8 cellular contexts compared by ENCODE assay signal in genomic region chr5:116575635-116576042, GRCh38. TPM values are rescaled to one million over a fixed set of nuclear protein-coding genes. Genes with fewer than 3 reads are reported as not detected.
DNase-seq lines count a peak whose midpoint lies in the region; ATAC-seq and TF ChIP-seq lines count a peak whose summit lies in the region.

No MANE protein-coding gene starts in this region.

- H3K4me3 Mint-ChIP-seq in GM23338, result peak overlapping the region; percentile 99
- H3K4me3 Mint-ChIP-seq in activated CD4-positive, alpha-beta memory T cell treated with anti-CD3 and anti-CD28 coated beads, Interleukin-2, amount 10 ng/mL, durations not matched to agents 7 days and 5 days, result no peak overlapping the region

- no peak for TF ChIP-seq POLR2A in body of pancreas (IDR thresholded peaks at IDR 0.05)

- no peaks in the 10 kb centered on the region; the same call in 2 of the 3 replicates for H3K9me3 Mint-ChIP-seq in GM23338
- H3K9me3 Mint-ChIP-seq in activated CD4-positive, alpha-beta memory T cell treated with anti-CD3 and anti-CD28 coated beads, Interleukin-2, amount 10 ng/mL, durations not matched to agents 7 days and 5 days, result no peaks in the 10 kb centered on the region

- peak overlapping the region; percentile 98 for H3K27ac Mint-ChIP-seq in GM23338
- no peak overlapping the region for H3K27ac Mint-ChIP-seq in activated CD4-positive, alpha-beta memory T cell treated with anti-CD3 and anti-CD28 coated beads, Interleukin-2, amount 10 ng/mL, durations not matched to agents 7 days and 5 days

- ATAC-seq in GM23338 (peak; percentile 5), body of pancreas (no peak), left lobe of liver (no peak)

- intact Hi-C loops in body of pancreas (cut with DNase I), result loop anchor here (10.0 kb wide), 1 partner anchor 369 kb away; no protein-coding TSS in a partner anchor

- H3K4me2 ChIP-seq in GM23338, result peak overlapping the region; percentile 90

- peak overlapping the region; percentile 4; the same call in 1 of the 2 replicates for H2AFZ ChIP-seq in GM23338

- POLR2A ChIA-PET in activated CD4-positive, alpha-beta memory T cell treated with anti-CD3 and anti-CD28 coated beads, Interleukin-2, amount 10 ng/mL, durations not matched to agents 7 days and 5 days (lab: Charles Lee), result no interaction called here

- H3F3A ChIP-seq in GM23338 (replicated peaks; ENCODE audit: low read depth), result peaks cover 4% of the 10 kb centered on the region; the same call in 1 of the 2 replicates

- no peaks in the 10 kb centered on the region for H3K27me3 ChIP-seq in GM23338 (ENCODE audit: insufficient read depth)
- no peaks in the 10 kb centered on the region for H3K27me3 ChIP-seq in body of pancreas
- H3K27me3 ChIP-seq in thymus (ENCODE audit: control insufficient read depth, insufficient read depth), result peaks cover 61% of the 10 kb centered on the region

- H3K9me2 ChIP-seq in GM23338 (ENCODE audit: insufficient read depth), result no peaks in the 10 kb centered on the region

- H3K4me1 ChIP-seq in GM23338 (ENCODE audit: insufficient read depth) (peaks cover 28% of the 10 kb centered on the region), body of pancreas (peaks cover 33% of the 10 kb centered on the region), thymus (ENCODE audit: control insufficient read depth, insufficient read depth, low read length) (no peaks in the 10 kb centered on the region)

- peaks cover 50% of the 10 kb centered on the region for H3K79me2 ChIP-seq in GM23338 (replicated peaks; ENCODE audit: insufficient read depth)

- DNase-seq in GM23338 (ENCODE audit: low spot score) (peak; percentile 62), body of pancreas (peak; percentile 10 to 41 (median 26)), left lobe of liver (ENCODE audit: low spot score) (peak; percentile 46), SIG-M5 treated with dmso at 0.1 percent for 504 hours (lab: John Stamatoyannopoulos, UW; ENCODE audit: unreplicated experiment) (no peak), HCEC 1CT (no peak)
- no peak for DNase-seq in activated CD4-positive, alpha-beta memory T cell treated with anti-CD3 and anti-CD28 coated beads, Interleukin-2, amount 10 ng/mL, durations not matched to agents 7 days and 5 days

- H3K27ac ChIP-seq in 22Rv1, result peak overlapping the region; percentile 100
- H3K27ac ChIP-seq in GM23338 (ENCODE audit: low read depth), result peak overlapping the region; percentile 95
- peak overlapping the region; percentile 4 to 79 (median 70) for H3K27ac ChIP-seq in body of pancreas
- peak overlapping the region; percentile 66 for H3K27ac ChIP-seq in thymus (ENCODE audit: low read depth)

- H3K4me1 Mint-ChIP-seq in GM23338, result peaks cover 27% of the 10 kb centered on the region
- peaks cover 24% of the 10 kb centered on the region for H3K4me1 Mint-ChIP-seq in activated CD4-positive, alpha-beta memory T cell treated with anti-CD3 and anti-CD28 coated beads, Interleukin-2, amount 10 ng/mL, durations not matched to agents 7 days and 5 days

- WGBS in body of pancreas, 2 donors, result 0 to 1% methylated on average over 17 to 21 of the region's 21 CpGs
- whole genome bisulfite sequencing in thymus, result 1% methylated on average over 21 of the region's 21 CpGs

- H3K9me3 ChIP-seq in body of pancreas, result no peaks in the 10 kb centered on the region
- H3K9me3 ChIP-seq in thymus (ENCODE audit: control insufficient read depth), result no peaks in the 10 kb centered on the region

- TF ChIP-seq CTCF in 22Rv1 (IDR thresholded peaks at IDR 0.05) (no peak), GM23338 (conservative IDR thresholded peaks at IDR 0.05; ENCODE audit: low read depth in 2 of 2) (no peak), body of pancreas (IDR thresholded peaks at IDR 0.05) (no peak)

- peaks cover 31% of the 10 kb centered on the region for H3K36me3 Mint-ChIP-seq in GM23338 (ENCODE audit: low read depth)
- H3K36me3 Mint-ChIP-seq in activated CD4-positive, alpha-beta memory T cell treated with anti-CD3 and anti-CD28 coated beads, Interleukin-2, amount 10 ng/mL, durations not matched to agents 7 days and 5 days (ENCODE audit: low read depth), result no peaks in the 10 kb centered on the region

- H3K4me3 ChIP-seq in GM23338 (peak overlapping the region; percentile 98), body of pancreas (peak overlapping the region in 1 of 2 donors; percentile 44), thymus (ENCODE audit: low read length) (peak overlapping the region; percentile 22)

- peaks cover 20% of the 10 kb centered on the region for H3K27me3 Mint-ChIP-seq in GM23338 (ENCODE audit: insufficient read depth, low read depth, poor library complexity)
- H3K27me3 Mint-ChIP-seq in activated CD4-positive, alpha-beta memory T cell treated with anti-CD3 and anti-CD28 coated beads, Interleukin-2, amount 10 ng/mL, durations not matched to agents 7 days and 5 days, result peaks cover 74% of the 10 kb centered on the region

- CTCF ChIA-PET in activated CD4-positive, alpha-beta memory T cell treated with anti-CD3 and anti-CD28 coated beads, Interleukin-2, amount 10 ng/mL, durations not matched to agents 7 days and 5 days (lab: Charles Lee), result interaction anchor here (1.3 to 2.4 kb wide), 3 partner anchors 12 to 442 kb away, joined by 3 to 7 read pairs (median 4); no protein-coding TSS in a partner anchor

- peaks cover 16% of the 10 kb centered on the region for H4K20me1 ChIP-seq in GM23338 (replicated peaks; ENCODE audit: insufficient read depth)

- no peaks in the 10 kb centered on the region; the same call in 1 of the 2 replicates for H3K36me3 ChIP-seq in GM23338 (ENCODE audit: insufficient read depth)
- H3K36me3 ChIP-seq in body of pancreas (replicated peaks in 1 of 2; ENCODE audit: insufficient read depth in 1 of 2, low read depth in 2 of 2), result no peaks in the 10 kb centered on the region
- no peaks in the 10 kb centered on the region for H3K36me3 ChIP-seq in thymus (ENCODE audit: control insufficient read depth, insufficient read depth)

TF ChIP-seq in GM23338, 12 proteins besides CTCF, POLR2A, EP300 and RAD21 (continues in another document):
- no peak for TF ChIP-seq EZH2phosphoT487 (IDR thresholded peaks at IDR 0.05; ENCODE audit: unreplicated experiment)
- TF ChIP-seq ZNF462 (CRISPR knock-in tag; IDR thresholded peaks at IDR 0.05), result no peak
- 0 out of 2 replicates have a peak, but pooled peaks have one; percentile 16 for TF ChIP-seq POLR2AphosphoS5 (IDR thresholded peaks at IDR 0.05; ENCODE audit: low read depth)

RNA-seq across cellular contexts. Expression of gene SEMA6A, which starts 1.0 kb away (rescaled TPM):
- total RNA-seq in GM23338 (2014; rRNA removed; shearing (Covaris generic)), result 355 and 400 TPM in 2 replicates
- polyA plus RNA-seq in GM23338 (2016; fragmentation: Nextera tagmentation; extraction: Ambion mirVana) (220 and 233 TPM in 2 replicates), thymus (3.6 TPM)
- total RNA-seq in body of pancreas (10 to 100 TPM; 18.7 to 25.1 TPM), left lobe of liver (7.9 TPM)
- under 1 TPM in 1 of 2 experiments, not detected in 1; 0.13 TPM for total RNA-seq in activated CD4-positive, alpha-beta memory T cell treated with anti-CD3 and anti-CD28 coated beads, Interleukin-2, amount 10 ng/mL, durations not matched to agents 7 days and 5 days

Comparison
In these comparisons a context has a peak if more than half of its experiments do, and no peak if none do; other contexts are left out.
1. DNase-seq: peak in GM23338 (single experiment), body of pancreas (4 of 4) and left lobe of liver (single experiment); none in SIG-M5 treated with dmso at 0.1 percent for 504 hours (single experiment), HCEC 1CT (single experiment) and activated CD4-positive, alpha-beta memory T cell treated with anti-CD3 and anti-CD28 coated beads, Interleukin-2, amount 10 ng/mL, durations not matched to agents 7 days and 5 days (single experiment).
2. RNA of gene SEMA6A, which starts 1.0 kb away (total RNA-seq): 355 to 400 TPM in GM23338; 18.7 to 25.1 TPM in body of pancreas, 7.9 TPM in left lobe of liver (single experiment) and 0.13 TPM in activated CD4-positive, alpha-beta memory T cell treated with anti-CD3 and anti-CD28 coated beads, Interleukin-2, amount 10 ng/mL, durations not matched to agents 7 days and 5 days; every median in the first group is over 10 times any median in the second.
3. Peak in every context shown above with its lines, with median percentiles within 50 percentile points of each other: H3K27ac ChIP-seq.